ENCODE assay signal across 21 cellular contexts in genomic region chr3:166634091-166634746, GRCh38.
"Had no signal": no experiment of that assay in that cellular context is flagged by ENCODE, and none has a peak within 500 bp of the region (broad histone marks: within the 10 kb centered on the region; RNA-seq: fewer than 3 reads in every experiment).

No MANE protein-coding gene starts in this region.

- H3K9me3 ChIP-seq: neutrophil had no signal

- H3K27me3 Mint-ChIP-seq: activated CD4-positive, alpha-beta memory T cell treated with anti-CD3 and anti-CD28 coated beads for 36 hours; activated naive CD8-positive, alpha-beta T cell; brain; naive thymus-derived CD4-positive, alpha-beta T cell; progenitor cell of endocrine pancreas; type B pancreatic cell had no signal

- H3K4me1 Mint-ChIP-seq: brain; endodermal cell; naive thymus-derived CD4-positive, alpha-beta T cell had no signal

- DNase-seq: activated CD4-positive, alpha-beta memory T cell treated with anti-CD3 and anti-CD28 coated beads for 36 hours; activated gamma-delta T cell; activated T-cell treated with anti-CD3 and anti-CD28 coated beads, Interleukin-2, amount 50 U/mL, for 48 hours; amygdala; dermis blood vessel endothelial cell; endodermal cell; erythroblast; left cardiac atrium; naive thymus-derived CD4-positive, alpha-beta T cell; stimulated activated CD4-positive, alpha-beta T cell treated with anti-CD3 and anti-CD28 coated beads, Interleukin-2, amount 100 ng/mL, for 24 hours; stimulated activated naive CD4-positive, alpha-beta T cell; T1000 had no signal

- H3K36me3 ChIP-seq: neutrophil, suprapubic skin had no signal

- ATAC-seq: left cardiac atrium; naive thymus-derived CD4-positive, alpha-beta T cell; sciatic nerve had no signal

- H3K27me3 ChIP-seq: neutrophil, suprapubic skin had no signal

- H3K27ac ChIP-seq: neutrophil, suprapubic skin, VCaP had no signal

- H3K4me3 Mint-ChIP-seq: activated CD4-positive, alpha-beta memory T cell treated with anti-CD3 and anti-CD28 coated beads for 36 hours; activated naive CD8-positive, alpha-beta T cell; brain; endodermal cell; naive thymus-derived CD4-positive, alpha-beta T cell; type B pancreatic cell had no signal

- H3K4me1 ChIP-seq: suprapubic skin had no signal

- H3K27ac Mint-ChIP-seq: activated CD4-positive, alpha-beta memory T cell treated with anti-CD3 and anti-CD28 coated beads for 36 hours; activated naive CD8-positive, alpha-beta T cell; brain; endodermal cell; progenitor cell of endocrine pancreas; type B pancreatic cell had no signal

- H3K9me3 Mint-ChIP-seq: endodermal cell, type B pancreatic cell had no signal

- H3K36me3 Mint-ChIP-seq: activated CD4-positive, alpha-beta memory T cell treated with anti-CD3 and anti-CD28 coated beads for 36 hours; activated naive CD8-positive, alpha-beta T cell; brain; naive thymus-derived CD4-positive, alpha-beta T cell; type B pancreatic cell had no signal

- H3K4me3 ChIP-seq: lung, suprapubic skin had no signal
